Comparison of ENCODE assay signal across 16 cellular contexts in genomic region chr9:98886691-98887229, GRCh38. TPM values are rescaled to one million over a fixed set of nuclear protein-coding genes. Genes with fewer than 3 reads are reported as not detected.
DNase-seq lines count a peak whose midpoint lies in the region; ATAC-seq and TF ChIP-seq lines count a peak whose summit lies in the region.
"Had no signal": no experiment of that assay in that cellular context is flagged by ENCODE, and none has a peak within 500 bp of the region (broad histone marks: within the 10 kb centered on the region; RNA-seq: fewer than 3 reads in every experiment).

No MANE protein-coding gene starts in this region.

- H3K9me2 ChIP-seq in GM23338 (ENCODE audit: insufficient read depth): no peaks in the 10 kb centered on the region

- no peak overlapping the region for H3K27ac Mint-ChIP-seq in GM23338

- H3K36me3 Mint-ChIP-seq in GM23338 (ENCODE audit: low read depth): no peaks in the 10 kb centered on the region

- H3K4me1 Mint-ChIP-seq in GM23338: no peaks in the 10 kb centered on the region

- H3K79me2 ChIP-seq in GM23338 (replicated peaks; ENCODE audit: insufficient read depth): no peaks in the 10 kb centered on the region

- H3K36me3 ChIP-seq in GM23338 (ENCODE audit: insufficient read depth): no peaks in the 10 kb centered on the region
- H3K36me3 ChIP-seq in adrenal gland (replicated peaks in 1 of 2): no peaks in the 10 kb centered on the region
- no peaks in the 10 kb centered on the region for H3K36me3 ChIP-seq in heart right ventricle

- DNase-seq in GM23338 (ENCODE audit: low spot score) (no peak), adrenal gland (peak; percentile 62 to 90 (median 83)), heart right ventricle (peak in 1 of 2 donors; percentile 71), sciatic nerve (ENCODE audit: low spot score) (peak; percentile 57), NCI-H1436 (lab: John Stamatoyannopoulos, UW) (no peak), KG1 (lab: John Stamatoyannopoulos, UW) (no peak), NCI-H1694 treated with DMSO at 0.1 percent for 48 hours (lab: John Stamatoyannopoulos, UW) (no peak)
- DNase-seq: activated CD4-positive, alpha-beta T cell treated with anti-CD3 and anti-CD28 coated beads, Interleukin-2, amount 50 U/mL, for 4 hours; caudate nucleus; MM.1S; NCI-H446 treated with DMSO at 0.1 percent for 48 hours; stimulated activated CD4-positive, alpha-beta T cell treated with anti-CD3 and anti-CD28 coated beads, Interleukin-4, amount 100 ng/mL, for 24 hours; stimulated activated naive CD4-positive, alpha-beta T cell had no signal

- H3K4me3 Mint-ChIP-seq in GM23338: no peak overlapping the region

- peak overlapping the region; percentile 47; the same call in 1 of the 2 replicates for H2AFZ ChIP-seq in GM23338

- H3K9me3 Mint-ChIP-seq in GM23338: no peaks in the 10 kb centered on the region

- no peak overlapping the region for H3K4me2 ChIP-seq in GM23338

- no peak overlapping the region for H3K4me3 ChIP-seq in GM23338
- H3K4me3 ChIP-seq in adrenal gland: no peak overlapping the region
- no peak overlapping the region for H3K4me3 ChIP-seq in heart right ventricle
- H3K4me3 ChIP-seq: GM12878 had no signal

- intact Hi-C loops in adrenal gland (cut with DNase I) (no loop called here), heart right ventricle (cut with DNase I) (loop anchor here in 1 of 10 donors (2.0 kb wide), 1 partner anchor 22 kb away; no protein-coding TSS in a partner anchor), sciatic nerve (cut with DNase I) (no loop called here)

- H3K9me3 ChIP-seq in adrenal gland (replicated peaks in 1 of 3): no peaks in the 10 kb centered on the region
- H3K9me3 ChIP-seq in heart right ventricle: no peaks in the 10 kb centered on the region

- H3K27me3 Mint-ChIP-seq in GM23338 (ENCODE audit: insufficient read depth, low read depth, poor library complexity): no peaks in the 10 kb centered on the region

- no peaks in the 10 kb centered on the region for H3K27me3 ChIP-seq in GM23338 (ENCODE audit: insufficient read depth)
- H3K27me3 ChIP-seq in adrenal gland: no peaks in the 10 kb centered on the region
- H3K27me3 ChIP-seq in heart right ventricle: no peaks in the 10 kb centered on the region

- no peak overlapping the region for H3K27ac ChIP-seq in GM23338 (ENCODE audit: low read depth)
- H3K27ac ChIP-seq in adrenal gland: peak overlapping the region; percentile 62 to 91 (median 80)
- peak overlapping the region in 9 of 10 donors; percentile 12 to 91 (median 74) for H3K27ac ChIP-seq in heart right ventricle

- H3K4me1 ChIP-seq in GM23338 (ENCODE audit: insufficient read depth): no peaks in the 10 kb centered on the region
- peaks cover 37 to 68% of the 10 kb centered on the region in 2 donors for H3K4me1 ChIP-seq in adrenal gland (replicated peaks in 1 of 2)
- peaks cover 14 to 88% (median 80%) of the 10 kb centered on the region in 9 donors for H3K4me1 ChIP-seq in heart right ventricle

- 6 to 14% (median 12%) methylated on average over 6 of the region's 6 CpGs for WGBS in adrenal gland, 4 donors
- 31 to 37% methylated on average over 6 of the region's 6 CpGs for WGBS in heart right ventricle, 2 donors

- no peak for TF ChIP-seq CTCF in GM23338 (conservative IDR thresholded peaks at IDR 0.05; ENCODE audit: low read depth in 2 of 2)
- TF ChIP-seq CTCF in adrenal gland (IDR thresholded peaks at IDR 0.05): no peak
- TF ChIP-seq CTCF in heart right ventricle (IDR thresholded peaks at IDR 0.05): no peak

- no peak for ATAC-seq in GM23338
- ATAC-seq in heart right ventricle: peak; percentile 34 to 85 (median 73)
- peak; percentile 52 for ATAC-seq in sciatic nerve
- ATAC-seq in GM21737 (IDR thresholded peaks at IDR 0.05; ENCODE audit: unreplicated experiment): no peak
- ATAC-seq: GM12878, Panc1 had no signal

- no peak for TF ChIP-seq POLR2A in adrenal gland (IDR thresholded peaks at IDR 0.05)

- no peaks in the 10 kb centered on the region for H4K20me1 ChIP-seq in GM23338 (replicated peaks; ENCODE audit: insufficient read depth)

- no peaks in the 10 kb centered on the region for H3F3A ChIP-seq in GM23338 (replicated peaks; ENCODE audit: low read depth)

TF ChIP-seq in GM23338, 12 proteins besides CTCF, POLR2A, EP300 and RAD21 (continues in another document):
- TF ChIP-seq STAT1 (IDR thresholded peaks at IDR 0.05; ENCODE audit: unreplicated experiment) (no peak), POLR2AphosphoS5 (IDR thresholded peaks at IDR 0.05; ENCODE audit: low read depth) (no peak), ETS1 (IDR thresholded peaks at IDR 0.05) (no peak), EZH2phosphoT487 (IDR thresholded peaks at IDR 0.05; ENCODE audit: unreplicated experiment) (no peak), EZH2 (IDR thresholded peaks at IDR 0.05; ENCODE audit: low read depth, unreplicated experiment) (no peak), ZNF331 (CRISPR knock-in tag; IDR thresholded peaks at IDR 0.05; ENCODE audit: low read depth) (no peak), ZNF462 (CRISPR knock-in tag; IDR thresholded peaks at IDR 0.05) (no peak), CREB1 (CRISPR knock-in tag; IDR thresholded peaks at IDR 0.05; ENCODE audit: low read depth) (no peak)

RNA-seq across cellular contexts. Expression of gene COL15A1, which starts 56.9 kb away (rescaled TPM):
- 0.17 and 0.50 TPM in 2 replicates for total RNA-seq in GM23338 (2014; rRNA removed; shearing (Covaris generic))
- polyA plus RNA-seq in GM23338 (2016; fragmentation: Nextera tagmentation; extraction: Ambion mirVana) (0.18 TPM in 1 of 2 replicates, not detected in the other), adrenal gland (100 to 1,000 TPM in 1 of 3 donors, 10 to 100 TPM in 2; 34.8 to 111 (median 61.2) TPM), heart right ventricle (10 to 100 TPM; 25.6 to 27.0 TPM)
- total RNA-seq in adrenal gland (100 to 1,000 TPM in 4 of 8 donors, 10 to 100 TPM in 4; 66.2 to 320 (median 101) TPM), heart right ventricle (10 to 100 TPM; 31.0 to 64.8 (median 52.9) TPM), sciatic nerve (94.6 TPM)

Comparison
In these comparisons a context has a peak if more than half of its experiments do, and no peak if none do; other contexts are left out.
1. ATAC-seq: peak in heart right ventricle (8 of 8) and sciatic nerve (single experiment); none in GM23338 (single experiment) and GM21737 (single experiment).
2. DNase-seq: peak in adrenal gland (7 of 7) and sciatic nerve (single experiment); none in GM23338 (single experiment), NCI-H1436 (single experiment), KG1 (single experiment) and NCI-H1694 treated with DMSO at 0.1 percent for 48 hours (single experiment).
3. RNA of gene COL15A1, which starts 56.9 kb away (total RNA-seq): 66.2 to 320 TPM in adrenal gland, 94.6 TPM in sciatic nerve (single experiment) and 31.0 to 64.8 TPM in heart right ventricle; 0.17 to 0.50 TPM in GM23338; every median in the first group is over 10 times any median in the second.